In the genomic region with DNA sequence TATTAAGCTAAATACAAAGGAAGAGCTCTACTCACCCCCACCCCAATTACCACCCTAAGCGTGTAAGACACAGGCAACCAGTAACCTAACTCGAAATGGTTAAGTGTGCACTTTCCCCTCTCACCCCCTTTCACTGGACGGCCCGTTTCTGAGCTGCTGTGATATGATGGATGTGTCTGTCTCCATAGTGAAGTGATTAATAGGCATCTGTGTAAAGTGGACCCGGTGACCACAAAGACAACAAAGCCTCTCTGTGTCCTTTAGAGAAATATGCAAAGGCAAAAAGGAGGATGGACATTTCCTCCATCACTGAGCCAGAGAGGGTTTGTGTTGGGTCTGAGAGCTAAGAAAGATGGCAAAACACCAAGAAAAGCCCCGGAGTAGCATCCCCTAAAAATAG, we compare ENCODE assay signal across 11 cellular contexts.
DNase-seq lines count a peak whose midpoint lies in the region; ATAC-seq and TF ChIP-seq lines count a peak whose summit lies in the region.
"Had no signal": no experiment of that assay in that cellular context is flagged by ENCODE, and none has a peak within 500 bp of the region (broad histone marks: within the 10 kb centered on the region; RNA-seq: fewer than 3 reads in every experiment).

No MANE protein-coding gene starts in this region.

- POLR2A ChIA-PET in WTC11 (lab: Charles Lee): no interaction called here

- peaks cover 0 to 3% of the 10 kb centered on the region in 2 donors for H3K36me3 ChIP-seq in left lung

- TF ChIP-seq CTCF in WTC11 (IDR thresholded peaks at IDR 0.05) (no peak), mesothelial cell of epicardium (IDR thresholded peaks at IDR 0.05; ENCODE audit: unreplicated experiment) (no peak), left lung (IDR thresholded peaks at IDR 0.05) (no peak)

- ATAC-seq in HG02970 (IDR thresholded peaks at IDR 0.05; ENCODE audit: low FRiP score, unreplicated experiment) (peak; percentile 17), WTC11 (no peak), GM21360 (IDR thresholded peaks at IDR 0.05; ENCODE audit: unreplicated experiment) (no peak), left lung (no peak), GM21447 (IDR thresholded peaks at IDR 0.05; ENCODE audit: unreplicated experiment) (no peak)

- peak overlapping the region; percentile 11; the same call in 1 of the 2 replicates for H3K27ac Mint-ChIP-seq in WTC11
- peak overlapping the region; percentile 86 for H3K27ac Mint-ChIP-seq in mesothelial cell of epicardium
- H3K27ac Mint-ChIP-seq: T-helper 2 cell treated with Interferon-gamma antibody and Interleukin-4, amounts not matched to agents 5 μg/mL and 100 μg/mL, for 36 hours had no signal

- peaks cover 53% of the 10 kb centered on the region for H3K36me3 Mint-ChIP-seq in WTC11
- H3K36me3 Mint-ChIP-seq in mesothelial cell of epicardium: peaks cover 18% of the 10 kb centered on the region

- CTCF ChIA-PET in WTC11 (lab: Charles Lee): interaction anchor here (1.2 kb wide), 1 partner anchor 110 kb away, joined by 4 read pairs; no protein-coding TSS in a partner anchor

- H3K4me3 Mint-ChIP-seq in WTC11: no peak overlapping the region
- H3K4me3 Mint-ChIP-seq in mesothelial cell of epicardium: peak overlapping the region; percentile 27
- H3K4me3 Mint-ChIP-seq: T-helper 2 cell treated with Interferon-gamma antibody and Interleukin-4, amounts not matched to agents 5 μg/mL and 100 μg/mL, for 36 hours had no signal

- H3K27me3 ChIP-seq in left lung: no peaks in the 10 kb centered on the region

- H3K9me3 ChIP-seq in left lung: no peaks in the 10 kb centered on the region

- H3K27me3 Mint-ChIP-seq in WTC11 (ENCODE audit: low read depth) (no peaks in the 10 kb centered on the region), mesothelial cell of epicardium (ENCODE audit: low read depth) (no peaks in the 10 kb centered on the region)

- no peak overlapping the region for H3K4me3 ChIP-seq in left lung

- intact Hi-C loops in left lung (cut with DNase I): no loop called here

- no peaks in the 10 kb centered on the region for H3K9me3 Mint-ChIP-seq in WTC11
- no peaks in the 10 kb centered on the region for H3K9me3 Mint-ChIP-seq in mesothelial cell of epicardium
- H3K9me3 Mint-ChIP-seq: T-helper 2 cell treated with Interferon-gamma antibody and Interleukin-4, amounts not matched to agents 5 μg/mL and 100 μg/mL, for 36 hours had no signal

- H3K4me1 Mint-ChIP-seq in WTC11 (peaks cover 72% of the 10 kb centered on the region), mesothelial cell of epicardium (peaks cover 47% of the 10 kb centered on the region)

- no peak overlapping the region for H3K27ac ChIP-seq in left lung

- DNase-seq in Ammon's horn (ENCODE audit: low spot score) (peak; percentile 77), WTC11 (ENCODE audit: low spot score) (no peak), mesothelial cell of epicardium (ENCODE audit: low spot score in 2 of 2, unreplicated experiment in 2 of 2) (no peak), DMS53 (lab: John Stamatoyannopoulos, UW) (no peak), left lung (no peak)
- DNase-seq: activated T-cell treated with anti-CD3 and anti-CD28 coated beads, Interleukin-2, amount 50 U/mL, for 48 hours; cerebellar nuclear complex had no signal

- H3K4me1 ChIP-seq in left lung: peaks cover 0 to 15% of the 10 kb centered on the region in 2 donors

TF ChIP-seq in WTC11, 78 proteins besides CTCF, POLR2A, EP300 and RAD21:
- TF ChIP-seq CREM (CRISPR knock-in tag; IDR thresholded peaks at IDR 0.05): no peak
- no peak for TF ChIP-seq KAT7 (CRISPR knock-in tag; IDR thresholded peaks at IDR 0.05; ENCODE audit: borderline replicate concordance)
- no peak for TF ChIP-seq TEAD1 (CRISPR knock-in tag; IDR thresholded peaks at IDR 0.05)
- TF ChIP-seq PRRX2 (CRISPR knock-in tag; IDR thresholded peaks at IDR 0.05): no peak
